ENCODE assay signal across 28 cellular contexts in the genomic region with DNA sequence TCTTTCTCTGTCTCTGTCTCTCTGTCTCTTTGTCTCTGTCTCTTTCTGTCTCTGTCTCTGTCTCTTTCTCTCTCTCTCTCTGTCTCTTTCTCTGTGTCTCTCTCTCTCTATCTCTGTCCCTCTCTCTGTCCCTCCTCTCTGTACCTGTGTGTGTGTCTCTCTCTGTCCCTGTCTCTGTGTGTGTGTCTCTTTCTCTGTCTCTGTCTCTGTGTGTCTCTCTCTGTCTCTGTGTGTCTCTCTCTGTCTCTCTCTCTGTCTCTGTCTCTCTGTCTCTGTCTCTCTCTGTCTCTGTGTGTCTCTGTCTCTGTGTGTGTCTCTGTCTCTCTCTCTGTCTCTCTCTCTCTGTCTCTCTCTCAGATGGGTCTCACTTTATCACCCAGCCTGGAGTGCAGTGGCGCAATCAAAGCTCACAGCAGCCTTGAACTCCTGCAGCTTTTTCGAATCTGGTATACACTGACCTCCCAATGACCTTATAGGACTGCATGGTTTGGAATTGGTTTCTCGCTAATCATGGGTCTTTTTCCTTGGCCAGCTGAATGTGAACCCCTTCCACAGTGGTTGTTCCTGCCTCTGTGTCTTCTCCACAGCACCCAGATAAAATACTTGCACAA.
A peak's percentile ranks its signal among the peaks of the same experiment; 100 is the strongest.
DNase-seq lines count a peak whose midpoint lies in the region; ATAC-seq, FAIRE-seq and TF ChIP-seq lines count a peak whose summit lies in the region.
"Had no signal": no experiment of that assay in that cellular context is flagged by ENCODE, and none has a peak within 500 bp of the region (broad histone marks: within the 10 kb centered on the region; RNA-seq: fewer than 3 reads in every experiment).

No MANE protein-coding gene starts in this region.

- H3K9me3 Mint-ChIP-seq in effector memory CD8-positive, alpha-beta T cell = peaks cover 0 to 14% of the 10 kb centered on the region in 2 donors
- H3K9me3 Mint-ChIP-seq in neural crest cell = peaks cover 6% of the 10 kb centered on the region
- H3K9me3 Mint-ChIP-seq in activated T-cell treated with anti-CD3 and anti-CD28 coated beads, Interleukin-2, amount 50 U/mL, for 24 hours = no peaks in the 10 kb centered on the region
- peaks cover 13% of the 10 kb centered on the region for H3K9me3 Mint-ChIP-seq in Calu3 (ENCODE audit: low read depth, unreplicated experiment)
- H3K9me3 Mint-ChIP-seq: CD4-positive, alpha-beta T cell had no signal

- H3K4me3 ChIP-seq in HUES48 (ENCODE audit: low read depth, low read length) = no peak overlapping the region
- H3K4me3 ChIP-seq: dorsolateral prefrontal cortex, ovary, right atrium auricular region, stomach, tibial nerve had no signal

- H3K27ac Mint-ChIP-seq in effector memory CD8-positive, alpha-beta T cell = peak overlapping the region; percentile 51 to 53
- H3K27ac Mint-ChIP-seq in neural crest cell (ENCODE audit: unreplicated experiment) = no peak overlapping the region
- no peak overlapping the region for H3K27ac Mint-ChIP-seq in activated T-cell treated with anti-CD3 and anti-CD28 coated beads, Interleukin-2, amount 50 U/mL, for 24 hours
- no peak overlapping the region for H3K27ac Mint-ChIP-seq in Calu3 (ENCODE audit: unreplicated experiment)
- H3K27ac Mint-ChIP-seq: activated CD4-positive, alpha-beta T cell treated with anti-CD3 and anti-CD28 coated beads, Interleukin-2, amount 10 ng/mL, durations not matched to agents 7 days and 5 days; activated naive CD8-positive, alpha-beta T cell; CD4-positive, alpha-beta T cell had no signal

- peak overlapping the region; percentile 63 for H3K27ac ChIP-seq in HUES48 (ENCODE audit: low read depth, low read length)
- H3K27ac ChIP-seq: dorsolateral prefrontal cortex, KMS-11, ovary, right atrium auricular region, RWPE1, stomach, tibial nerve had no signal

- H3K9ac ChIP-seq in HUES48 (ENCODE audit: low read depth, low read length) = no peak overlapping the region
- H3K9ac ChIP-seq: KMS-11, SK-N-SH had no signal

- FAIRE-seq in GM18507 (lab: Jason Lieb, UNC) = peak; percentile 65
- FAIRE-seq: astrocyte, G401.6 had no signal

- no TSS peak for BruUV-seq in Calu3 (replicated peaks; lab: Mats Ljungman, UMichigan)

- ATAC-seq in effector memory CD8-positive, alpha-beta T cell (replicated peaks) = no peak
- ATAC-seq: left cardiac atrium; naive thymus-derived CD4-positive, alpha-beta T cell had no signal

- peaks cover 9 to 17% of the 10 kb centered on the region in 2 donors for H3K4me1 Mint-ChIP-seq in effector memory CD8-positive, alpha-beta T cell (ENCODE audit: low read depth in 2 of 2)
- H3K4me1 Mint-ChIP-seq in neural crest cell (peaks cover 14% of the 10 kb centered on the region), Calu3 (ENCODE audit: low read depth, unreplicated experiment) (peaks cover 13% of the 10 kb centered on the region)
- H3K4me1 Mint-ChIP-seq in activated T-cell treated with anti-CD3 and anti-CD28 coated beads, Interleukin-2, amount 50 U/mL, for 24 hours (ENCODE audit: low read depth) = no peaks in the 10 kb centered on the region
- H3K4me1 Mint-ChIP-seq: activated CD4-positive, alpha-beta T cell treated with anti-CD3 and anti-CD28 coated beads, Interleukin-2, amount 10 ng/mL, durations not matched to agents 7 days and 5 days had no signal

- peaks cover 9% of the 10 kb centered on the region for H3K27me3 ChIP-seq in HUES48 (ENCODE audit: control insufficient read depth, insufficient read depth, low read length)
- H3K27me3 ChIP-seq: ovary, right atrium auricular region had no signal

- peaks cover 26 to 32% of the 10 kb centered on the region in 2 donors for H3K27me3 Mint-ChIP-seq in effector memory CD8-positive, alpha-beta T cell
- H3K27me3 Mint-ChIP-seq in neural crest cell (ENCODE audit: low read depth) (peaks cover 51% of the 10 kb centered on the region), Calu3 (ENCODE audit: unreplicated experiment) (peaks cover 66% of the 10 kb centered on the region)
- peaks cover 52% of the 10 kb centered on the region for H3K27me3 Mint-ChIP-seq in activated T-cell treated with anti-CD3 and anti-CD28 coated beads, Interleukin-2, amount 50 U/mL, for 24 hours

- CTCF ChIA-PET in Calu3 (lab: Charles Lee) = no interaction called here

- no peaks in the 10 kb centered on the region for H3K9me3 ChIP-seq in HUES48 (ENCODE audit: control insufficient read depth, insufficient read depth, low read length)
- H3K9me3 ChIP-seq: ovary, right atrium auricular region, SK-N-SH, stomach, tibial nerve had no signal

- TF ChIP-seq CTCF in neural crest cell (conservative IDR thresholded peaks at IDR 0.05) = no peak
- no peak for TF ChIP-seq CTCF in Calu3 (IDR thresholded peaks at IDR 0.05; ENCODE audit: unreplicated experiment)

- peak overlapping the region in 1 of 2 donors; percentile 2 for H3K4me3 Mint-ChIP-seq in effector memory CD8-positive, alpha-beta T cell
- H3K4me3 Mint-ChIP-seq in neural crest cell = no peak overlapping the region
- no peak overlapping the region for H3K4me3 Mint-ChIP-seq in activated T-cell treated with anti-CD3 and anti-CD28 coated beads, Interleukin-2, amount 50 U/mL, for 24 hours
- H3K4me3 Mint-ChIP-seq in Calu3 (ENCODE audit: low read depth, unreplicated experiment) = no peak overlapping the region
- H3K4me3 Mint-ChIP-seq: activated CD4-positive, alpha-beta T cell treated with anti-CD3 and anti-CD28 coated beads, Interleukin-2, amount 10 ng/mL, durations not matched to agents 7 days and 5 days; activated naive CD8-positive, alpha-beta T cell; CD4-positive, alpha-beta T cell; naive thymus-derived CD4-positive, alpha-beta T cell had no signal

- H3K36me3 Mint-ChIP-seq in effector memory CD8-positive, alpha-beta T cell (ENCODE audit: insufficient read depth) = peaks cover 12% of the 10 kb centered on the region
- H3K36me3 Mint-ChIP-seq in neural crest cell (ENCODE audit: low read depth) (no peaks in the 10 kb centered on the region), Calu3 (ENCODE audit: insufficient read depth, unreplicated experiment) (no peaks in the 10 kb centered on the region)
- H3K36me3 Mint-ChIP-seq in activated T-cell treated with anti-CD3 and anti-CD28 coated beads, Interleukin-2, amount 50 U/mL, for 24 hours (ENCODE audit: low read depth) = no peaks in the 10 kb centered on the region
- H3K36me3 Mint-ChIP-seq: activated naive CD8-positive, alpha-beta T cell; naive thymus-derived CD4-positive, alpha-beta T cell had no signal

- intact Hi-C loops in Calu3 (cut with micrococcal nuclease; ENCODE audit: unreplicated experiment) = no loop called here

- H3K36me3 ChIP-seq in HUES48 (ENCODE audit: control insufficient read depth, insufficient read depth, low read length) = no peaks in the 10 kb centered on the region
- H3K36me3 ChIP-seq: ovary, right atrium auricular region, stomach, tibial nerve had no signal

- H3K4me1 ChIP-seq in HUES48 (ENCODE audit: control insufficient read depth, insufficient read depth, low read length) = peaks cover 32% of the 10 kb centered on the region
- H3K4me1 ChIP-seq: stomach, tibial nerve had no signal

- no peak for DNase-seq in GM18507 (ENCODE audit: extremely low spot score, insufficient read length, low read depth)
- DNase-seq in effector memory CD8-positive, alpha-beta T cell = no peak
- DNase-seq in neural crest cell (ENCODE audit: low read depth, low spot score) = peak; percentile 9
- no peak for DNase-seq in activated T-cell treated with anti-CD3 and anti-CD28 coated beads, Interleukin-2, amount 50 U/mL, for 24 hours
- no peak for DNase-seq in activated T-cell treated with anti-CD3 and anti-CD28 coated beads, Interleukin-2, amount 50 U/mL, for 48 hours
- DNase-seq in Calu3 = no peak
- DNase-seq: activated CD4-positive, alpha-beta T cell treated with anti-CD3 and anti-CD28 coated beads, Interleukin-2, amount 10 ng/mL, durations not matched to agents 7 days and 5 days; CD4-positive, alpha-beta T cell; GOT3; left cardiac atrium; naive thymus-derived CD4-positive, alpha-beta T cell; NCI-H1694; NCI-H526 treated with DMSO at 0.1 percent for 48 hours; SK-N-SH; stimulated activated CD4-positive, alpha-beta T cell treated with anti-CD3 and anti-CD28 coated beads, Interleukin-12 subunit alpha, Interleukin-12 subunit beta, amount 100 ng/mL, for 4 hours; stimulated activated CD4-positive, alpha-beta T cell treated with anti-CD3 and anti-CD28 coated beads, Interleukin-4, amount 100 ng/mL, for 24 hours; stomach; T-helper 2 cell had no signal

Comparison
In these comparisons a context has a peak if more than half of its experiments do, and no peak if none do; other contexts are left out.
1. H3K27ac Mint-ChIP-seq: peak in effector memory CD8-positive, alpha-beta T cell (2 of 2); none in neural crest cell (single experiment), activated T-cell treated with anti-CD3 and anti-CD28 coated beads, Interleukin-2, amount 50 U/mL, for 24 hours (single experiment) and Calu3 (single experiment).